ENCODE assay signal across 9 cellular contexts in genomic region chr5:88251048-88251711, GRCh38. TPM values are rescaled to one million over a fixed set of nuclear protein-coding genes. Genes with fewer than 3 reads are reported as not detected.
DNase-seq lines count a peak whose midpoint lies in the region; ATAC-seq and TF ChIP-seq lines count a peak whose summit lies in the region.
"Had no signal": no experiment of that assay in that cellular context is flagged by ENCODE, and none has a peak within 500 bp of the region (broad histone marks: within the 10 kb centered on the region; RNA-seq: fewer than 3 reads in every experiment).

No MANE protein-coding gene starts in this region.

- no peaks in the 10 kb centered on the region for H3K27me3 Mint-ChIP-seq in CD4-positive, alpha-beta T cell
- no peaks in the 10 kb centered on the region for H3K27me3 Mint-ChIP-seq in activated naive CD8-positive, alpha-beta T cell treated with anti-CD3 and anti-CD28 coated beads, Interleukin-2, amount 50 U/mL, for 24 hours
- no peaks in the 10 kb centered on the region for H3K27me3 Mint-ChIP-seq in neural progenitor cell (ENCODE audit: insufficient read depth, low read depth)

- H3K9me3 ChIP-seq in CD4-positive, alpha-beta T cell (ENCODE audit: control insufficient read depth, low read length), result no peaks in the 10 kb centered on the region
- H3K9me3 ChIP-seq in neural progenitor cell (ENCODE audit: low read depth) (no peaks in the 10 kb centered on the region), right lobe of liver (no peaks in the 10 kb centered on the region)

- DNase-seq in CD4-positive, alpha-beta T cell, result no peak
- no peak for DNase-seq in activated naive CD8-positive, alpha-beta T cell treated with anti-CD3 and anti-CD28 coated beads, Interleukin-2, amount 50 U/mL, for 24 hours
- DNase-seq in neural progenitor cell (ENCODE audit: low spot score), result no peak
- DNase-seq in NCI-H187 (lab: John Stamatoyannopoulos, UW), result no peak
- DNase-seq in right lobe of liver, result no peak
- DNase-seq in UCSD-AML1 (lab: John Stamatoyannopoulos, UW; ENCODE audit: unreplicated experiment), result no peak
- DNase-seq: NCI-H526 treated with DMSO at 0.1 percent for 48 hours had no signal

- H3K27ac Mint-ChIP-seq in CD4-positive, alpha-beta T cell, result peak overlapping the region; percentile 54
- H3K27ac Mint-ChIP-seq in activated naive CD8-positive, alpha-beta T cell treated with anti-CD3 and anti-CD28 coated beads, Interleukin-2, amount 50 U/mL, for 24 hours, result peak overlapping the region; percentile 90
- no peak overlapping the region for H3K27ac Mint-ChIP-seq in neural progenitor cell

- H3K9me3 Mint-ChIP-seq in CD4-positive, alpha-beta T cell, result no peaks in the 10 kb centered on the region
- no peaks in the 10 kb centered on the region for H3K9me3 Mint-ChIP-seq in activated naive CD8-positive, alpha-beta T cell treated with anti-CD3 and anti-CD28 coated beads, Interleukin-2, amount 50 U/mL, for 24 hours
- H3K9me3 Mint-ChIP-seq in neural progenitor cell, result peaks cover 12% of the 10 kb centered on the region

- POLR2A ChIA-PET in CD4-positive, alpha-beta T cell (lab: Charles Lee), result no interaction called here

- intact Hi-C loops in CD4-positive, alpha-beta T cell (cut with DNase I, micrococcal nuclease), result no loop called here
- intact Hi-C loops in right lobe of liver (cut with DNase I), result no loop called here

- H3K36me3 Mint-ChIP-seq in CD4-positive, alpha-beta T cell (ENCODE audit: low read depth), result peaks cover 20% of the 10 kb centered on the region
- peaks cover 65% of the 10 kb centered on the region for H3K36me3 Mint-ChIP-seq in activated naive CD8-positive, alpha-beta T cell treated with anti-CD3 and anti-CD28 coated beads, Interleukin-2, amount 50 U/mL, for 24 hours (ENCODE audit: low read depth)
- H3K36me3 Mint-ChIP-seq in neural progenitor cell, result peaks cover 13% of the 10 kb centered on the region

- peaks cover under 1% of the 10 kb centered on the region for H4K20me1 ChIP-seq in neural progenitor cell (ENCODE audit: low read depth)

- H3K79me2 ChIP-seq in neural progenitor cell (ENCODE audit: low read depth), result peaks cover 96% of the 10 kb centered on the region

- no peak overlapping the region for H3K27ac ChIP-seq in CD4-positive, alpha-beta T cell (ENCODE audit: low read depth, low read length)
- H3K27ac ChIP-seq in neural progenitor cell, result no peak overlapping the region
- no peak overlapping the region for H3K27ac ChIP-seq in right lobe of liver

- no peak overlapping the region for H3K9ac ChIP-seq in neural progenitor cell

- TF ChIP-seq CTCF in CD4-positive, alpha-beta T cell (IDR thresholded peaks at IDR 0.05), result no peak
- no peak for TF ChIP-seq CTCF in neural progenitor cell (IDR thresholded peaks at IDR 0.05)
- no peak for TF ChIP-seq CTCF in right lobe of liver (IDR thresholded peaks at IDR 0.05)

- no peak overlapping the region for H2AFZ ChIP-seq in neural progenitor cell (replicated peaks)

- H3K4me2 ChIP-seq in neural progenitor cell, result no peak overlapping the region

- 92% methylated on average over 2 of the region's 2 CpGs for WGBS in right lobe of liver (ENCODE audit: insufficient coverage, low coverage, low lambda C conversion rate, missing lambda C conversion rate)

- no peak overlapping the region for H3K4me3 Mint-ChIP-seq in CD4-positive, alpha-beta T cell
- H3K4me3 Mint-ChIP-seq in activated naive CD8-positive, alpha-beta T cell treated with anti-CD3 and anti-CD28 coated beads, Interleukin-2, amount 50 U/mL, for 24 hours, result peak overlapping the region; percentile 29
- H3K4me3 Mint-ChIP-seq in neural progenitor cell, result no peak overlapping the region

- H3K36me3 ChIP-seq in neural progenitor cell (no peaks in the 10 kb centered on the region), right lobe of liver (no peaks in the 10 kb centered on the region)

- peaks cover 14% of the 10 kb centered on the region for H3F3A ChIP-seq in neural progenitor cell (ENCODE audit: low read depth)

- H3K27me3 ChIP-seq in CD4-positive, alpha-beta T cell (ENCODE audit: control insufficient read depth, insufficient read depth, low read length), result no peaks in the 10 kb centered on the region
- no peaks in the 10 kb centered on the region for H3K27me3 ChIP-seq in neural progenitor cell
- H3K27me3 ChIP-seq in right lobe of liver, result no peaks in the 10 kb centered on the region

- CTCF ChIA-PET in CD4-positive, alpha-beta T cell (lab: Charles Lee), result no interaction called here

- peak; percentile 76 for ATAC-seq in CD4-positive, alpha-beta T cell (ENCODE audit: poor library complexity)
- peak; percentile 69 for ATAC-seq in GM21360 (IDR thresholded peaks at IDR 0.05; ENCODE audit: unreplicated experiment)
- ATAC-seq in HG03565 (IDR thresholded peaks at IDR 0.05; ENCODE audit: unreplicated experiment), result peak; percentile 88
- peak; percentile 93 for ATAC-seq in activated naive CD8-positive, alpha-beta T cell treated with anti-CD3 and anti-CD28 coated beads, Interleukin-2, amount 50 U/mL, for 24 hours
- ATAC-seq in right lobe of liver, result no peak

- TF ChIP-seq POLR2A in right lobe of liver (IDR thresholded peaks at IDR 0.05), result no peak

- H3K4me3 ChIP-seq in neural progenitor cell (no peak overlapping the region), right lobe of liver (no peak overlapping the region)

- H3K4me1 Mint-ChIP-seq in CD4-positive, alpha-beta T cell (ENCODE audit: low read depth), result peaks cover 87% of the 10 kb centered on the region
- H3K4me1 Mint-ChIP-seq in activated naive CD8-positive, alpha-beta T cell treated with anti-CD3 and anti-CD28 coated beads, Interleukin-2, amount 50 U/mL, for 24 hours, result peaks cover 90% of the 10 kb centered on the region
- no peaks in the 10 kb centered on the region for H3K4me1 Mint-ChIP-seq in neural progenitor cell

- H3K4me1 ChIP-seq in neural progenitor cell, result peaks cover 17% of the 10 kb centered on the region
- H3K4me1 ChIP-seq in right lobe of liver, result peaks cover 0 to 9% (median 0%) of the 10 kb centered on the region in 4 donors

RNA-seq across cellular contexts. Expression of gene TMEM161B, which starts 17.5 kb away (rescaled TPM):
- total RNA-seq in CD4-positive, alpha-beta T cell, result 10 to 100 TPM; 16.7 to 19.6 TPM
- total RNA-seq in neural progenitor cell (ENCODE audit: low replicate concordance) (21.6 and 46.1 TPM in 2 replicates), right lobe of liver (1 to 10 TPM; 7.2 to 9.9 (median 8.2) TPM)

Comparison
In these comparisons a context has a peak if more than half of its experiments do, and no peak if none do; other contexts are left out.
1. ATAC-seq: peak in CD4-positive, alpha-beta T cell (single experiment), GM21360 (single experiment), HG03565 (single experiment) and activated naive CD8-positive, alpha-beta T cell treated with anti-CD3 and anti-CD28 coated beads, Interleukin-2, amount 50 U/mL, for 24 hours (single experiment); none in right lobe of liver (0 of 4).